ENCODE assay signal across 12 cellular contexts in genomic region chr6:19301980-19302379, GRCh38.
A peak's percentile ranks its signal among the peaks of the same experiment; 100 is the strongest.
DNase-seq lines count a peak whose midpoint lies in the region; ATAC-seq and TF ChIP-seq lines count a peak whose summit lies in the region.
"Had no signal": no experiment of that assay in that cellular context is flagged by ENCODE, and none has a peak within 500 bp of the region (broad histone marks: within the 10 kb centered on the region; RNA-seq: fewer than 3 reads in every experiment).

No MANE protein-coding gene starts in this region.

- H3K4me1 ChIP-seq in HEK293 (ENCODE audit: control insufficient read depth, insufficient read depth, low read length) (0 out of 2 replicates have a peak, but pooled peaks cover 6% of the 10 kb centered on the region), left ventricle myocardium inferior (no peaks in the 10 kb centered on the region)

- H3K9me3 ChIP-seq in HEK293 (ENCODE audit: control insufficient read depth, insufficient read depth, low read depth, low read length) (no peaks in the 10 kb centered on the region), left ventricle myocardium inferior (replicated peaks) (no peaks in the 10 kb centered on the region)
- H3K9me3 ChIP-seq: thoracic aorta had no signal

- H3K36me3 ChIP-seq in HEK293 (ENCODE audit: control insufficient read depth in 2 of 2, insufficient read depth in 1 of 2, low read length in 2 of 2) (no peaks in the 10 kb centered on the region), left ventricle myocardium inferior (no peaks in the 10 kb centered on the region)
- H3K36me3 ChIP-seq: thoracic aorta had no signal

- intact Hi-C loops in left ventricle myocardium inferior (cut with micrococcal nuclease) = no loop called here

- DNase-seq in A172 (ENCODE audit: low spot score) (peak; percentile 6), NCI-H226 (peak; percentile 55), epithelial cell of prostate (ENCODE audit: low read depth, low spot score) (no peak), left lobe of liver (ENCODE audit: low spot score) (no peak), left ventricle myocardium inferior (no peak), coronary artery (ENCODE audit: low spot score) (no peak)
- DNase-seq in activated CD4-positive, alpha-beta T cell treated with anti-CD3 and anti-CD28 coated beads, Interleukin-2, amount 50 U/mL, for 4 hours = no peak
- DNase-seq: activated CD8-positive, alpha-beta memory T cell treated with anti-CD3 and anti-CD28 coated beads for 24 hours; activated naive CD8-positive, alpha-beta T cell treated with anti-CD3 and anti-CD28 coated beads, Interleukin-2, amount 10 ng/mL, durations not matched to agents 7 days and 5 days; right cardiac atrium had no signal

- CTCF ChIA-PET in HEK293 (lab: Yijun Ruan, JAX) = no interaction called here

- no peaks in the 10 kb centered on the region for H3K27me3 ChIP-seq in left ventricle myocardium inferior (ENCODE audit: low read depth)

- TF ChIP-seq CTCF in HEK293 (tag by site-specific recombination; IDR thresholded peaks at IDR 0.05) = no peak
- TF ChIP-seq CTCF in left ventricle myocardium inferior (IDR thresholded peaks at IDR 0.05; ENCODE audit: borderline replicate concordance) = no peak
- no peak for TF ChIP-seq CTCF in coronary artery (IDR thresholded peaks at IDR 0.05)

- H3K27ac ChIP-seq in HEK293 (ENCODE audit: extremely low read depth, low read depth, low read length) (no peak overlapping the region), epithelial cell of prostate (peak overlapping the region; percentile 48), left ventricle myocardium inferior (replicated peaks) (no peak overlapping the region), coronary artery (no peak overlapping the region)

- POLR2A ChIA-PET in HEK293 (lab: Yijun Ruan, JAX) = no interaction called here

- H3K4me3 ChIP-seq in HEK293 (ENCODE audit: low read depth, low read length) (no peak overlapping the region), left ventricle myocardium inferior (no peak overlapping the region), coronary artery (no peak overlapping the region)
- H3K4me3 ChIP-seq: thoracic aorta had no signal

- ATAC-seq in left lobe of liver = no peak
- ATAC-seq: right cardiac atrium had no signal

TF ChIP-seq in HEK293, 187 proteins besides CTCF, POLR2A, EP300 and RAD21:
- TF ChIP-seq HOXA7 (CRISPR knock-in tag; IDR thresholded peaks at IDR 0.05; ENCODE audit: borderline replicate concordance) (no peak), ZNF23 (tag by site-specific recombination; IDR thresholded peaks at IDR 0.05; ENCODE audit: borderline replicate concordance) (no peak), ZNF560 (tag by site-specific recombination; IDR thresholded peaks at IDR 0.05; ENCODE audit: borderline replicate concordance) (no peak), SETDB1 (IDR thresholded peaks at IDR 0.05; ENCODE audit: insufficient read length, low read length) (peak; percentile 34), TRIM28 (IDR thresholded peaks at IDR 0.05; ENCODE audit: borderline replicate concordance, low read length) (peak; percentile 86; the same call in 1 of the 2 replicates), ZNF354C (tag by site-specific recombination; IDR thresholded peaks at IDR 0.05; ENCODE audit: borderline replicate concordance, low read depth) (no peak)

Comparison
In these comparisons a context has a peak if more than half of its experiments do, and no peak if none do; other contexts are left out.
1. DNase-seq: peak in A172 (single experiment) and NCI-H226 (single experiment); none in epithelial cell of prostate (single experiment), activated CD4-positive, alpha-beta T cell treated with anti-CD3 and anti-CD28 coated beads, Interleukin-2, amount 50 U/mL, for 4 hours (0 of 2), left lobe of liver (single experiment), left ventricle myocardium inferior (single experiment) and coronary artery (single experiment).